8 cellular contexts compared by ENCODE assay signal in the genomic region with DNA sequence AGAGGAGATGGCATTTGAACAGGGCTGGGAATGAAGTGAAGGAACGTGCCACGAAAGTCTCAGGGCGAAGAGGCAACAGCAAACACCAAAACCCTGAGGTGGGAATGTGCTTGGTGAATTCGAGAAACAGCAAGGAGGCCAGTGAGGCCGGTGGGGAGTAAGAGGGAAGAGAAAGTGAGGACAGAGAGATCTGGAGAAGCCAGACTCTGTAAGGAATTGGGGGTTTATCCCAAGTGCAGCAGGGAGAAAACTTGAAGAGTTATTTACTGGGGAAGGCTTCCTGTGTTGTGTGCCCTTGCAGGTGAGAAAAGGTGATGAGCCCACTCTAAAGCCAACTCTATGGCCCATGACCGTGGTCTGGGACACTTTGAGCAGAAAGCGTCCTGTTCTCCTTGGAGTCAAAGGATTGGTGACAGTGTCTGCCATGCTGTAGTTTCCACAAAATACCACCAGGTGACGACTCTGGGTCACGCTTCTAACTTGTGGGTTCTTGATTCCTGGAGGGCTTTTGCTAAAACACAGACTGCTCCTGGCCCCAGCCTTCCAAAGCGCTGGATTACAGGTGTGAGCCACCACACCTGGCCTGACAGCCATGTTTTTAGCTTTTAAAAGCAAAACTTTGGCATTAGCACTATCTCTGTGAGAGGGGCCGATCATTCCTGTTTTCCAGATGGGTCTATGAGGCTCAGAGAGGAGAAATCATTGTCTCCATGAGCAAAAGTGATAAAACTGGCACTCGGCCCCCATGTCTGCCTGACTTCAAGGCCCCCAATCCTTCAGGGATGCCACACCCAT. TPM values are rescaled to one million over a fixed set of nuclear protein-coding genes. Genes with fewer than 3 reads are reported as not detected.
DNase-seq lines count a peak whose midpoint lies in the region; ATAC-seq and TF ChIP-seq lines count a peak whose summit lies in the region.

No MANE protein-coding gene starts in this region.

- POLR2A ChIA-PET in CD4-positive, alpha-beta memory T cell (lab: Charles Lee; ENCODE audit: partially characterized antibody): no interaction called here

- peak overlapping the region in 2 of 8 donors; percentile 19 to 21 for H3K4me3 Mint-ChIP-seq in CD4-positive, alpha-beta memory T cell

- peak in 4 of 5 donors; percentile 8 to 29 (median 20) for DNase-seq in CD4-positive, alpha-beta memory T cell
- DNase-seq in H4 (ENCODE audit: low spot score): peak; percentile 68
- DNase-seq in NCI-H2171 (lab: John Stamatoyannopoulos, UW): peak; percentile 62
- peak; percentile 82 for DNase-seq in WERI-Rb-1
- DNase-seq in cerebellar cortex (ENCODE audit: low spot score): peak; percentile 86
- peak; percentile 67 for DNase-seq in left lobe of liver (ENCODE audit: low spot score)
- DNase-seq in stimulated activated CD4-positive, alpha-beta T cell treated with anti-CD3 and anti-CD28 coated beads, TNF-alpha, amount 100 ng/mL, for 24 hours (ENCODE audit: low read depth in 3 of 3): peak; percentile 11 to 52 (median 19)

- intact Hi-C loops in CD4-positive, alpha-beta memory T cell (cut with micrococcal nuclease): loop anchor here (1.0 to 10.0 kb wide), 3 partner anchors 84 to 173 kb away; no protein-coding TSS in a partner anchor

- CTCF ChIA-PET in CD4-positive, alpha-beta memory T cell (lab: Charles Lee; ENCODE audit: partially characterized antibody): interaction anchor here (1.0 to 1.1 kb wide), 2 partner anchors 53 to 106 kb away, joined by 3 read pairs; no protein-coding TSS in a partner anchor

- no peaks in the 10 kb centered on the region for H3K36me3 Mint-ChIP-seq in CD4-positive, alpha-beta memory T cell

- peak; percentile 96 for ATAC-seq in left lobe of liver
- ATAC-seq in HG03469 (IDR thresholded peaks at IDR 0.05; ENCODE audit: unreplicated experiment): no peak

- H3K4me3 ChIP-seq in CD4-positive, alpha-beta memory T cell (ENCODE audit: low read length in 2 of 2): no peak overlapping the region
- no peak overlapping the region for H3K4me3 ChIP-seq in WERI-Rb-1 (ENCODE audit: low read depth, low read length)

- H3K9me3 ChIP-seq in CD4-positive, alpha-beta memory T cell (ENCODE audit: control insufficient read depth in 1 of 2, low read length in 2 of 2): no peaks in the 10 kb centered on the region
- no peaks in the 10 kb centered on the region for H3K9me3 ChIP-seq in WERI-Rb-1 (ENCODE audit: severe bottlenecking)

- H3K4me1 Mint-ChIP-seq in CD4-positive, alpha-beta memory T cell: peaks cover 0 to 5% (median 2%) of the 10 kb centered on the region in 4 donors

- peaks cover 5 to 18% of the 10 kb centered on the region in 2 donors for H3K27me3 Mint-ChIP-seq in CD4-positive, alpha-beta memory T cell

- H3K36me3 ChIP-seq in CD4-positive, alpha-beta memory T cell (ENCODE audit: insufficient read depth, low read length): no peaks in the 10 kb centered on the region
- H3K36me3 ChIP-seq in WERI-Rb-1: no peaks in the 10 kb centered on the region

- H3K9me3 Mint-ChIP-seq in CD4-positive, alpha-beta memory T cell: no peaks in the 10 kb centered on the region

- H3K27me3 ChIP-seq in CD4-positive, alpha-beta memory T cell (ENCODE audit: insufficient read depth, low read length): no peaks in the 10 kb centered on the region
- H3K27me3 ChIP-seq in WERI-Rb-1 (ENCODE audit: insufficient read depth, low read depth, severe bottlenecking): no peaks in the 10 kb centered on the region

- H3K27ac ChIP-seq in CD4-positive, alpha-beta memory T cell (ENCODE audit: low read depth, low read length): no peak overlapping the region
- no peak overlapping the region for H3K27ac ChIP-seq in WERI-Rb-1

- no peaks in the 10 kb centered on the region for H3K4me1 ChIP-seq in CD4-positive, alpha-beta memory T cell (ENCODE audit: insufficient read depth, low read length)

- H3K27ac Mint-ChIP-seq in CD4-positive, alpha-beta memory T cell: peak overlapping the region in 1 of 7 donors; percentile 83

- peak; percentile 99 for TF ChIP-seq CTCF in WERI-Rb-1 (IDR thresholded peaks at IDR 0.05; ENCODE audit: low read depth, low read length)

RNA-seq across cellular contexts. Expression of gene CSNK2A1, which starts 18.0 kb away (rescaled TPM):
- total RNA-seq in CD4-positive, alpha-beta memory T cell: 10 to 100 TPM; 81.6 to 87.8 TPM
- polyA plus RNA-seq in CD4-positive, alpha-beta memory T cell: 10 to 100 TPM; 45.2 to 48.2 TPM
- 161 and 197 TPM in 2 replicates for total RNA-seq in H4 (2014; rRNA removed; shearing (Covaris generic))
- 33.6 TPM for total RNA-seq in left lobe of liver

RNA-seq across cellular contexts. Expression of gene TCF15, which starts 48.5 kb away (rescaled TPM):
- total RNA-seq in CD4-positive, alpha-beta memory T cell: not detected
- not detected for polyA plus RNA-seq in CD4-positive, alpha-beta memory T cell
- total RNA-seq in H4 (2014; rRNA removed; shearing (Covaris generic)): not detected in 2 replicates
- total RNA-seq in left lobe of liver: not detected

Comparison
In these comparisons a context has a peak if more than half of its experiments do, and no peak if none do; other contexts are left out.
1. DNase-seq: peak in every context shown above with its lines; median percentile 86 in cerebellar cortex; 82 in WERI-Rb-1; 68 in H4; 67 in left lobe of liver; 62 in NCI-H2171; 20 in CD4-positive, alpha-beta memory T cell; 19 in stimulated activated CD4-positive, alpha-beta T cell treated with anti-CD3 and anti-CD28 coated beads, TNF-alpha, amount 100 ng/mL, for 24 hours.